10 cellular contexts compared by ENCODE assay signal in genomic region chr22:19885841-19886592, GRCh38. TPM values are rescaled to one million over a fixed set of nuclear protein-coding genes. Genes with fewer than 3 reads are reported as not detected.
DNase-seq lines count a peak whose midpoint lies in the region; ATAC-seq, FAIRE-seq and TF ChIP-seq lines count a peak whose summit lies in the region.
"Had no signal": no experiment of that assay in that cellular context is flagged by ENCODE, and none has a peak within 500 bp of the region (broad histone marks: within the 10 kb centered on the region; RNA-seq: fewer than 3 reads in every experiment).

No MANE protein-coding gene starts in this region.

- FAIRE-seq in endothelial cell of umbilical vein (lab: Jason Lieb, UNC): no peak

- no peaks in the 10 kb centered on the region for H3K9me3 ChIP-seq in CD8-positive, alpha-beta memory T cell (ENCODE audit: low read length)
- no peaks in the 10 kb centered on the region for H3K9me3 ChIP-seq in endothelial cell of umbilical vein (replicated peaks; ENCODE audit: control insufficient read depth, insufficient read depth, low read length)

- no peaks in the 10 kb centered on the region for H3K36me3 Mint-ChIP-seq in CD8-positive, alpha-beta memory T cell
- H3K36me3 Mint-ChIP-seq in Calu3 (ENCODE audit: insufficient read depth, unreplicated experiment): peaks cover 11% of the 10 kb centered on the region

- CTCF ChIA-PET in CD8-positive, alpha-beta memory T cell (lab: Charles Lee): no interaction called here
- CTCF ChIA-PET in endothelial cell of umbilical vein (lab: Charles Lee): interaction anchor here (1.0 to 2.7 kb wide), 3 partner anchors 24 to 162 kb away, joined by 3 to 16 read pairs (median 15); no protein-coding TSS in a partner anchor
- CTCF ChIA-PET in Calu3 (lab: Charles Lee): no interaction called here

- BruUV-seq in endothelial cell of umbilical vein (replicated peaks; lab: Mats Ljungman, UMichigan) (no TSS peak), Calu3 (replicated peaks; lab: Mats Ljungman, UMichigan) (no TSS peak)

- peaks cover 3% of the 10 kb centered on the region for H3K79me2 ChIP-seq in endothelial cell of umbilical vein (ENCODE audit: control insufficient read depth, insufficient read depth, low read length)

- H3K36me3 ChIP-seq in CD8-positive, alpha-beta memory T cell (ENCODE audit: insufficient read depth, low read length): no peaks in the 10 kb centered on the region
- no peaks in the 10 kb centered on the region for H3K36me3 ChIP-seq in endothelial cell of umbilical vein (ENCODE audit: control insufficient read depth in 2 of 2, extremely low read depth in 1 of 2, insufficient read depth in 2 of 2, low read length in 2 of 2)

- H3K9ac ChIP-seq in endothelial cell of umbilical vein (replicated peaks; ENCODE audit: extremely low read depth, insufficient read depth, low read length): no peak overlapping the region

- no peak for DNase-seq in CD8-positive, alpha-beta memory T cell
- DNase-seq in LHCN-M2 (ENCODE audit: low read depth): peak; percentile 70
- DNase-seq in endothelial cell of umbilical vein (ENCODE audit: low read depth, low spot score): no peak
- peak; percentile 47 for DNase-seq in sciatic nerve (ENCODE audit: low spot score)
- DNase-seq in Calu3: no peak
- DNase-seq in activated gamma-delta T cell treated with Interleukin-2 at 50 U/mL for 16 hours: no peak
- DNase-seq: activated T-cell treated with anti-CD3 and anti-CD28 coated beads for 4 hours, NCI-H1436 had no signal

- no peaks in the 10 kb centered on the region for H3K27me3 Mint-ChIP-seq in CD8-positive, alpha-beta memory T cell
- H3K27me3 Mint-ChIP-seq in Calu3 (ENCODE audit: unreplicated experiment): no peaks in the 10 kb centered on the region
- H3K27me3 Mint-ChIP-seq: central memory CD8-positive, alpha-beta T cell had no signal

- H3K4me1 Mint-ChIP-seq in CD8-positive, alpha-beta memory T cell: peaks cover 20 to 36% (median 25%) of the 10 kb centered on the region in 3 donors
- peaks cover 12% of the 10 kb centered on the region for H3K4me1 Mint-ChIP-seq in Calu3 (ENCODE audit: low read depth, unreplicated experiment)

- intact Hi-C loops in endothelial cell of umbilical vein (cut with micrococcal nuclease) (no loop called here), sciatic nerve (cut with DNase I) (no loop called here), Calu3 (cut with micrococcal nuclease; ENCODE audit: unreplicated experiment) (no loop called here)

- H3K27ac ChIP-seq in CD8-positive, alpha-beta memory T cell (ENCODE audit: low read depth, low read length): no peak overlapping the region
- peak overlapping the region; percentile 87 for H3K27ac ChIP-seq in endothelial cell of umbilical vein (ENCODE audit: insufficient read depth, low read depth, low read length)

- no peak for TF ChIP-seq CTCF in endothelial cell of umbilical vein (IDR thresholded peaks at IDR 0.05; ENCODE audit: extremely low read depth in 1 of 2, insufficient read depth in 1 of 2, low read depth in 1 of 2, low read length in 2 of 2)
- TF ChIP-seq CTCF in Calu3 (IDR thresholded peaks at IDR 0.05; ENCODE audit: unreplicated experiment): no peak

- peak overlapping the region; percentile 1 for H3K4me3 ChIP-seq in CD8-positive, alpha-beta memory T cell (ENCODE audit: low read length)
- no peak overlapping the region for H3K4me3 ChIP-seq in endothelial cell of umbilical vein (replicated peaks in 1 of 3; ENCODE audit: insufficient read depth in 1 of 3, low read depth in 1 of 3, low read length in 3 of 3)

- POLR2A ChIA-PET in CD8-positive, alpha-beta memory T cell (lab: Charles Lee): no interaction called here
- POLR2A ChIA-PET in endothelial cell of umbilical vein (lab: Charles Lee): interaction anchor here (1.7 kb wide), 1 partner anchor 11 kb away, joined by 5 read pairs; no protein-coding TSS in a partner anchor

- no peak for TF ChIP-seq POLR2A in endothelial cell of umbilical vein (IDR thresholded peaks at IDR 0.05; ENCODE audit: low read depth, low read length)

- no peaks in the 10 kb centered on the region for H4K20me1 ChIP-seq in endothelial cell of umbilical vein (replicated peaks; ENCODE audit: control insufficient read depth, extremely low read depth, insufficient read depth, low read length)

- no peaks in the 10 kb centered on the region for H3K27me3 ChIP-seq in CD8-positive, alpha-beta memory T cell (ENCODE audit: insufficient read depth, low read length, poor library complexity, severe bottlenecking)
- no peaks in the 10 kb centered on the region for H3K27me3 ChIP-seq in endothelial cell of umbilical vein (ENCODE audit: control insufficient read depth in 2 of 2, insufficient read depth in 2 of 2, low read length in 2 of 2)

- dilution Hi-C loops in endothelial cell of umbilical vein (cut with MboI; ENCODE audit: extremely low pct_ligation_motif_present, low sequenced_read_pairs): no loop called here

- no peak overlapping the region for H2AFZ ChIP-seq in endothelial cell of umbilical vein (ENCODE audit: low read depth, low read length)

- H3K9me1 ChIP-seq in endothelial cell of umbilical vein (replicated peaks; ENCODE audit: control insufficient read depth, extremely low read depth, insufficient read depth, low read length): no peaks in the 10 kb centered on the region

- H3K9me3 Mint-ChIP-seq in CD8-positive, alpha-beta memory T cell: no peaks in the 10 kb centered on the region
- no peaks in the 10 kb centered on the region for H3K9me3 Mint-ChIP-seq in Calu3 (ENCODE audit: low read depth, unreplicated experiment)
- H3K9me3 Mint-ChIP-seq: central memory CD8-positive, alpha-beta T cell had no signal

- peaks cover 68% of the 10 kb centered on the region for H3K4me1 ChIP-seq in CD8-positive, alpha-beta memory T cell (ENCODE audit: insufficient read depth, low read length)
- H3K4me1 ChIP-seq in endothelial cell of umbilical vein (ENCODE audit: control insufficient read depth, extremely low read depth, insufficient read depth, low read length): peaks cover 65% of the 10 kb centered on the region

- peak overlapping the region in 5 of 8 donors; percentile 43 to 89 (median 68) for H3K27ac Mint-ChIP-seq in CD8-positive, alpha-beta memory T cell
- H3K27ac Mint-ChIP-seq in Calu3 (ENCODE audit: unreplicated experiment): no peak overlapping the region

- peak overlapping the region in 1 of 7 donors; percentile 32 for H3K4me3 Mint-ChIP-seq in CD8-positive, alpha-beta memory T cell
- H3K4me3 Mint-ChIP-seq in Calu3 (ENCODE audit: low read depth, unreplicated experiment): no peak overlapping the region
- H3K4me3 Mint-ChIP-seq: central memory CD8-positive, alpha-beta T cell had no signal

- no peak overlapping the region for H3K4me2 ChIP-seq in endothelial cell of umbilical vein (ENCODE audit: insufficient read depth, low read length)

- no peak for ATAC-seq in sciatic nerve
- no peak for ATAC-seq in HG03521 (IDR thresholded peaks at IDR 0.05; ENCODE audit: unreplicated experiment)

RNA-seq across cellular contexts. Expression of gene GNB1L, which starts 31.3 kb away (rescaled TPM):
- 10 to 100 TPM; 16.6 to 17.9 TPM for total RNA-seq in CD8-positive, alpha-beta memory T cell
- 14.2 TPM for polyA plus RNA-seq in CD8-positive, alpha-beta memory T cell
- 11.3 and 14.0 TPM in 2 replicates for total RNA-seq in LHCN-M2 (2014; rRNA removed)
- 9.0 TPM for polyA plus RNA-seq in LHCN-M2 (2012)
- 5.9 and 11.2 TPM in 2 replicates for total RNA-seq in endothelial cell of umbilical vein
- 5.4 and 5.9 TPM in 2 replicates for polyA plus RNA-seq in endothelial cell of umbilical vein
- 2.2 and 3.8 TPM in 2 replicates for polyA plus RNA-seq in endothelial cell of umbilical vein (2011; cell fraction: cytosol; rRNA removed)
- 2.7 and 3.2 TPM in 2 replicates for polyA plus RNA-seq in endothelial cell of umbilical vein (2011; cell fraction: nucleus; rRNA removed)
- 3.5 and 3.6 TPM in 2 replicates for polyA plus RNA-seq in endothelial cell of umbilical vein (2012)
- polyA minus RNA-seq in endothelial cell of umbilical vein: 1.6 and 3.5 TPM in 2 replicates
- 1.7 TPM for polyA minus RNA-seq in endothelial cell of umbilical vein (2011; cell fraction: cytosol; rRNA and poly(A)+ RNA removed)
- 2.4 TPM in 2 replicates for polyA minus RNA-seq in endothelial cell of umbilical vein (2011; cell fraction: nucleus; rRNA and poly(A)+ RNA removed)
- 6.2 TPM for total RNA-seq in sciatic nerve
- total RNA-seq in Calu3 (2022): 9.1 and 13.0 TPM in 2 replicates

RNA-seq across cellular contexts. Expression of gene RTL10, which starts 31.3 kb away (rescaled TPM):
- total RNA-seq in CD8-positive, alpha-beta memory T cell: 10 to 100 TPM; 18.1 to 23.2 TPM
- polyA plus RNA-seq in CD8-positive, alpha-beta memory T cell: 10.8 TPM
- total RNA-seq in LHCN-M2 (2014; rRNA removed) (13.3 and 14.9 TPM in 2 replicates), endothelial cell of umbilical vein (31.9 and 32.1 TPM in 2 replicates), sciatic nerve (22.9 TPM), Calu3 (2022) (26.2 and 28.7 TPM in 2 replicates)
- polyA plus RNA-seq in LHCN-M2 (2012): 19.1 TPM
- 40.8 and 54.5 TPM in 2 replicates for polyA plus RNA-seq in endothelial cell of umbilical vein
- 21.6 and 22.9 TPM in 2 replicates for polyA plus RNA-seq in endothelial cell of umbilical vein (2011; cell fraction: cytosol; rRNA removed)
- 43.8 and 53.4 TPM in 2 replicates for polyA plus RNA-seq in endothelial cell of umbilical vein (2011; cell fraction: nucleus; rRNA removed)
- 8.0 and 9.8 TPM in 2 replicates for polyA plus RNA-seq in endothelial cell of umbilical vein (2012)
- polyA minus RNA-seq in endothelial cell of umbilical vein: 84.1 and 88.0 TPM in 2 replicates
- polyA minus RNA-seq in endothelial cell of umbilical vein (2011; cell fraction: cytosol; rRNA and poly(A)+ RNA removed): 9.0 TPM
- 20.7 and 26.1 TPM in 2 replicates for polyA minus RNA-seq in endothelial cell of umbilical vein (2011; cell fraction: nucleus; rRNA and poly(A)+ RNA removed)

RNA-seq across cellular contexts. Expression of gene COMT, which starts 55.6 kb away (rescaled TPM):
- total RNA-seq in CD8-positive, alpha-beta memory T cell: 10 to 100 TPM; 89.3 to 93.7 TPM
- polyA plus RNA-seq in CD8-positive, alpha-beta memory T cell: 92.7 TPM
- total RNA-seq in LHCN-M2 (2014; rRNA removed) (290 and 350 TPM in 2 replicates), endothelial cell of umbilical vein (221 and 246 TPM in 2 replicates), sciatic nerve (155 TPM), Calu3 (2022) (165 and 170 TPM in 2 replicates)
- polyA plus RNA-seq in LHCN-M2 (2012): 274 TPM
- polyA plus RNA-seq in endothelial cell of umbilical vein: 537 and 579 TPM in 2 replicates
- 320 and 379 TPM in 2 replicates for polyA plus RNA-seq in endothelial cell of umbilical vein (2011; cell fraction: cytosol; rRNA removed)
- polyA plus RNA-seq in endothelial cell of umbilical vein (2011; cell fraction: nucleus; rRNA removed): 183 and 186 TPM in 2 replicates
- polyA plus RNA-seq in endothelial cell of umbilical vein (2012): 145 and 199 TPM in 2 replicates
- 206 and 246 TPM in 2 replicates for polyA minus RNA-seq in endothelial cell of umbilical vein
- 31.5 TPM for polyA minus RNA-seq in endothelial cell of umbilical vein (2011; cell fraction: cytosol; rRNA and poly(A)+ RNA removed)
- 38.0 and 46.4 TPM in 2 replicates for polyA minus RNA-seq in endothelial cell of umbilical vein (2011; cell fraction: nucleus; rRNA and poly(A)+ RNA removed)

RNA-seq across cellular contexts. Expression of gene TXNRD2, which starts 55.6 kb away (rescaled TPM):
- 10 to 100 TPM; 27.6 to 27.9 TPM for total RNA-seq in CD8-positive, alpha-beta memory T cell
- 13.8 TPM for polyA plus RNA-seq in CD8-positive, alpha-beta memory T cell
- total RNA-seq in LHCN-M2 (2014; rRNA removed) (39.5 TPM in 2 replicates), endothelial cell of umbilical vein (211 and 245 TPM in 2 replicates), sciatic nerve (33.9 TPM), Calu3 (2022) (33.7 and 36.3 TPM in 2 replicates)
- polyA plus RNA-seq in LHCN-M2 (2012): 56.9 TPM
- 440 and 511 TPM in 2 replicates for polyA plus RNA-seq in endothelial cell of umbilical vein
- polyA plus RNA-seq in endothelial cell of umbilical vein (2011; cell fraction: cytosol; rRNA removed): 259 and 341 TPM in 2 replicates
- 576 and 663 TPM in 2 replicates for polyA plus RNA-seq in endothelial cell of umbilical vein (2011; cell fraction: nucleus; rRNA removed)
- polyA plus RNA-seq in endothelial cell of umbilical vein (2012): 102 and 113 TPM in 2 replicates
- 102 and 126 TPM in 2 replicates for polyA minus RNA-seq in endothelial cell of umbilical vein
- 25.2 TPM for polyA minus RNA-seq in endothelial cell of umbilical vein (2011; cell fraction: cytosol; rRNA and poly(A)+ RNA removed)
- 91.1 and 144 TPM in 2 replicates for polyA minus RNA-seq in endothelial cell of umbilical vein (2011; cell fraction: nucleus; rRNA and poly(A)+ RNA removed)

Comparison
In these comparisons a context has a peak if more than half of its experiments do, and no peak if none do; other contexts are left out.
1. DNase-seq: peak in LHCN-M2 (single experiment) and sciatic nerve (single experiment); none in CD8-positive, alpha-beta memory T cell (0 of 5), endothelial cell of umbilical vein (single experiment), Calu3 (single experiment) and activated gamma-delta T cell treated with Interleukin-2 at 50 U/mL for 16 hours (single experiment).